Comparison of ENCODE assay signal across 1 cellular context in the genomic region with DNA sequence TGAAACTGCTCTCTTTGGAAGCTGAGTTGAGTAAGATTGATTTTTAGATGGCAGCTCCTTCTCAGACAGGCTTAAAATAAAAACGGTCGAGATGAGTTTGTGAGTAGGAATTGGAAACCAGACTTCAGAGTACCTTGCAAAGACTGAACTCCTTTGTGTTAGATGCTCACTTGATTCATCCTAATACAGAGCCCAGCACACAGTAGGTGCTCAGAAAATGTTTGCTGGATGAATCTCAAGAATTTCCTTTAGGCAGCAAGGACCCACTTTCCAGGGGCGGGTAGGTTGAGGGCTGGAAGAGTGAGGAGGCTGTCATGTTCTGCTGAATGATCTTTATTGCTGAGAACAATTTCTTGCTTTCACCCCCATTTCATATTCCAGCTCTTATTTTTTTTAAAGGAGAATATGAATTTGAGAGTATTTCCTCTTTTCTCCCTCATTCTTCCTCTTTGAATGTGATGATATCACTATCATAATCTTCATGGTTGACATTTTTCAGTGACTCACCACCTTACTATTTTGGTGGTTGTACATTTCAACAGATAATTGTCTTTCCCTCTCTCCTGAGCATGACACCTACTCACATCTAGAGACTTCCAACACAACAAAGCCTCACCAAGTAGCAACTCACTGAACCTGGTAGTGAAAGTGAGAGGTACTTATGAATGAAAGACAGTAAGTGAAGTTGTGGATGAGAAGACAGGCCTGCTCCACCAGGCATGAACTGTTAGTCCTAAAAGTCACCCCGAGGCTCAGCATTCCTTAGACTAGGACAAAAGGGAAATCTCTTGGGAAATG.
TF ChIP-seq lines count a peak whose summit lies in the region.

No MANE protein-coding gene starts in this region.

TF ChIP-seq in K562, 482 proteins besides CTCF, POLR2A, EP300 and RAD21 (continues in another document):
- TF ChIP-seq, protein P1, sequence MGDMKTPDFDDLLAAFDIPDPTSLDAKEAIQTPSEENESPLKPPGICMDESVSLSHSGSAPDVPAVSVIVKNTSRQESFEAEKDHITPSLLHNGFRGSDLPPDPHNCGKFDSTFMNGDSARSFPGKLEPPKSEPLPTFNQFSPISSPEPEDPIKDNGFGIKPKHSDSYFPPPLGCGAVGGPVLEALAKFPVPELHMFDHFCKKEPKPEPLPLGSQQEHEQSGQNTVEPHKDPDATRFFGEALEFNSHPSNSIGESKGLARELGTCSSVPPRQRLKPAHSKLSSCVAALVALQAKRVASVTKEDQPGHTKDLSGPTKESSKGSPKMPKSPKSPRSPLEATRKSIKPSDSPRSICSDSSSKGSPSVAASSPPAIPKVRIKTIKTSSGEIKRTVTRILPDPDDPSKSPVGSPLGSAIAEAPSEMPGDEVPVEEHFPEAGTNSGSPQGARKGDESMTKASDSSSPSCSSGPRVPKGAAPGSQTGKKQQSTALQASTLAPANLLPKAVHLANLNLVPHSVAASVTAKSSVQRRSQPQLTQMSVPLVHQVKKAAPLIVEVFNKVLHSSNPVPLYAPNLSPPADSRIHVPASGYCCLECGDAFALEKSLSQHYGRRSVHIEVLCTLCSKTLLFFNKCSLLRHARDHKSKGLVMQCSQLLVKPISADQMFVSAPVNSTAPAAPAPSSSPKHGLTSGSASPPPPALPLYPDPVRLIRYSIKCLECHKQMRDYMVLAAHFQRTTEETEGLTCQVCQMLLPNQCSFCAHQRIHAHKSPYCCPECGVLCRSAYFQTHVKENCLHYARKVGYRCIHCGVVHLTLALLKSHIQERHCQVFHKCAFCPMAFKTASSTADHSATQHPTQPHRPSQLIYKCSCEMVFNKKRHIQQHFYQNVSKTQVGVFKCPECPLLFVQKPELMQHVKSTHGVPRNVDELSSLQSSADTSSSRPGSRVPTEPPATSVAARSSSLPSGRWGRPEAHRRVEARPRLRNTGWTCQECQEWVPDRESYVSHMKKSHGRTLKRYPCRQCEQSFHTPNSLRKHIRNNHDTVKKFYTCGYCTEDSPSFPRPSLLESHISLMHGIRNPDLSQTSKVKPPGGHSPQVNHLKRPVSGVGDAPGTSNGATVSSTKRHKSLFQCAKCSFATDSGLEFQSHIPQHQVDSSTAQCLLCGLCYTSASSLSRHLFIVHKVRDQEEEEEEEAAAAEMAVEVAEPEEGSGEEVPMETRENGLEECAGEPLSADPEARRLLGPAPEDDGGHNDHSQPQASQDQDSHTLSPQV (IDR thresholded peaks at IDR 0.05) = peak; percentile 84
- TF ChIP-seq ZNF589 (CRISPR knock-in tag; IDR thresholded peaks at IDR 0.05; ENCODE audit: low read depth) (no peak), SMARCB1 (IDR thresholded peaks at IDR 0.05; ENCODE audit: insufficient read length, low read depth) (no peak), DACH1 (IDR thresholded peaks at IDR 0.05; ENCODE audit: partially characterized antibody) (no peak), ZNF197 (CRISPR knock-in tag; IDR thresholded peaks at IDR 0.05; ENCODE audit: low read depth) (0 out of 2 replicates have a peak, but pooled peaks have one; percentile 28), TEAD4 (IDR thresholded peaks at IDR 0.05; ENCODE audit: low read length) (peak; percentile 94), TEAD4 (CRISPR knock-in tag; IDR thresholded peaks at IDR 0.05; ENCODE audit: borderline replicate concordance) (no peak), ZNF445 (CRISPR knock-in tag; IDR thresholded peaks at IDR 0.05; ENCODE audit: low read depth) (no peak), ESRRB (CRISPR knock-in tag; IDR thresholded peaks at IDR 0.05; ENCODE audit: borderline replicate concordance) (no peak), ZNF780A (CRISPR knock-in tag; IDR thresholded peaks at IDR 0.05) (no peak), MEIS2 (IDR thresholded peaks at IDR 0.05; ENCODE audit: partially characterized antibody) (peak; percentile 87), RBBP5 (IDR thresholded peaks at IDR 0.05; ENCODE audit: borderline replicate concordance, insufficient read depth, low read length, poor library complexity, severe bottlenecking) (peak; percentile 45), JUND (IDR thresholded peaks at IDR 0.05; ENCODE audit: borderline replicate concordance, low read depth, low read length) (peak; percentile 99), JUND (tag; IDR thresholded peaks at IDR 0.05; ENCODE audit: borderline replicate concordance, low read depth, low read length) (peak; percentile 99), KDM5B (IDR thresholded peaks at IDR 0.05; ENCODE audit: insufficient replicate concordance, low read depth, low read length) (no peak), ZKSCAN1 (IDR thresholded peaks at IDR 0.05; ENCODE audit: low read depth, low read length) (peak; percentile 98), NONO (IDR thresholded peaks at IDR 0.05; ENCODE audit: low read depth in 2 of 2, low read length in 1 of 2) (0 out of 4 replicates have a peak, but pooled peaks of 1 of the 2 experiments have one; percentile 32), SP1 (CRISPR knock-in tag; IDR thresholded peaks at IDR 0.05) (no peak; the same call in 1 of the 2 replicates), SETDB1 (IDR thresholded peaks at IDR 0.05; ENCODE audit: low read length) (no peak), ERF (CRISPR knock-in tag; IDR thresholded peaks at IDR 0.05) (no peak), ZC3H11A (IDR thresholded peaks at IDR 0.05; ENCODE audit: low read depth, low read length) (0 out of 2 replicates have a peak, but pooled peaks have one; percentile 53), CBX5 (IDR thresholded peaks at IDR 0.05; ENCODE audit: borderline replicate concordance, low read depth) (no peak), PHB2 (IDR thresholded peaks at IDR 0.05; ENCODE audit: low read depth) (no peak), YBX1 (IDR thresholded peaks at IDR 0.05) (no peak), NELFE (IDR thresholded peaks at IDR 0.05; ENCODE audit: insufficient read depth, insufficient read length) (no peak), FOXA3 (CRISPR knock-in tag; conservative IDR thresholded peaks at IDR 0.05 in 1 of 2, IDR thresholded peaks at IDR 0.05 in 1 of 2) (0 out of 4 replicates have a peak, but pooled peaks of 1 of the 2 experiments have one; percentile 6), TOE1 (IDR thresholded peaks at IDR 0.05; ENCODE audit: borderline replicate concordance) (peak; percentile 53; the same call in 1 of the 2 replicates), TOE1 (CRISPR knock-in tag; IDR thresholded peaks at IDR 0.05; ENCODE audit: borderline replicate concordance, low read depth) (no peak), TRIM24 (IDR thresholded peaks at IDR 0.05) (peak; percentile 52 to 72; a peak in 3 of 4 replicates), MXI1 (IDR thresholded peaks at IDR 0.05; ENCODE audit: low read depth, low read length) (no peak), NRF1 (conservative IDR thresholded peaks at IDR 0.05 in 1 of 2, IDR thresholded peaks at IDR 0.05 in 1 of 2) (peak; percentile 81 to 84), GATA2 (CRISPR knock-in tag; IDR thresholded peaks at IDR 0.05) (peak; percentile 66), CBX3 (IDR thresholded peaks at IDR 0.05; ENCODE audit: borderline replicate concordance in 1 of 2, low read length in 2 of 2) (0 out of 3 replicates have a peak, but pooled peaks of 1 of the 2 experiments have one; percentile 35), ZNF408 (CRISPR knock-in tag; IDR thresholded peaks at IDR 0.05; ENCODE audit: low read depth) (no peak), XRCC5 (IDR thresholded peaks at IDR 0.05; ENCODE audit: low read depth, low read length) (no peak), ZNF384 (IDR thresholded peaks at IDR 0.05; ENCODE audit: low read depth, low read length) (no peak), ZNF239 (CRISPR knock-in tag; IDR thresholded peaks at IDR 0.05) (no peak)
- TF ChIP-seq, protein P2, sequence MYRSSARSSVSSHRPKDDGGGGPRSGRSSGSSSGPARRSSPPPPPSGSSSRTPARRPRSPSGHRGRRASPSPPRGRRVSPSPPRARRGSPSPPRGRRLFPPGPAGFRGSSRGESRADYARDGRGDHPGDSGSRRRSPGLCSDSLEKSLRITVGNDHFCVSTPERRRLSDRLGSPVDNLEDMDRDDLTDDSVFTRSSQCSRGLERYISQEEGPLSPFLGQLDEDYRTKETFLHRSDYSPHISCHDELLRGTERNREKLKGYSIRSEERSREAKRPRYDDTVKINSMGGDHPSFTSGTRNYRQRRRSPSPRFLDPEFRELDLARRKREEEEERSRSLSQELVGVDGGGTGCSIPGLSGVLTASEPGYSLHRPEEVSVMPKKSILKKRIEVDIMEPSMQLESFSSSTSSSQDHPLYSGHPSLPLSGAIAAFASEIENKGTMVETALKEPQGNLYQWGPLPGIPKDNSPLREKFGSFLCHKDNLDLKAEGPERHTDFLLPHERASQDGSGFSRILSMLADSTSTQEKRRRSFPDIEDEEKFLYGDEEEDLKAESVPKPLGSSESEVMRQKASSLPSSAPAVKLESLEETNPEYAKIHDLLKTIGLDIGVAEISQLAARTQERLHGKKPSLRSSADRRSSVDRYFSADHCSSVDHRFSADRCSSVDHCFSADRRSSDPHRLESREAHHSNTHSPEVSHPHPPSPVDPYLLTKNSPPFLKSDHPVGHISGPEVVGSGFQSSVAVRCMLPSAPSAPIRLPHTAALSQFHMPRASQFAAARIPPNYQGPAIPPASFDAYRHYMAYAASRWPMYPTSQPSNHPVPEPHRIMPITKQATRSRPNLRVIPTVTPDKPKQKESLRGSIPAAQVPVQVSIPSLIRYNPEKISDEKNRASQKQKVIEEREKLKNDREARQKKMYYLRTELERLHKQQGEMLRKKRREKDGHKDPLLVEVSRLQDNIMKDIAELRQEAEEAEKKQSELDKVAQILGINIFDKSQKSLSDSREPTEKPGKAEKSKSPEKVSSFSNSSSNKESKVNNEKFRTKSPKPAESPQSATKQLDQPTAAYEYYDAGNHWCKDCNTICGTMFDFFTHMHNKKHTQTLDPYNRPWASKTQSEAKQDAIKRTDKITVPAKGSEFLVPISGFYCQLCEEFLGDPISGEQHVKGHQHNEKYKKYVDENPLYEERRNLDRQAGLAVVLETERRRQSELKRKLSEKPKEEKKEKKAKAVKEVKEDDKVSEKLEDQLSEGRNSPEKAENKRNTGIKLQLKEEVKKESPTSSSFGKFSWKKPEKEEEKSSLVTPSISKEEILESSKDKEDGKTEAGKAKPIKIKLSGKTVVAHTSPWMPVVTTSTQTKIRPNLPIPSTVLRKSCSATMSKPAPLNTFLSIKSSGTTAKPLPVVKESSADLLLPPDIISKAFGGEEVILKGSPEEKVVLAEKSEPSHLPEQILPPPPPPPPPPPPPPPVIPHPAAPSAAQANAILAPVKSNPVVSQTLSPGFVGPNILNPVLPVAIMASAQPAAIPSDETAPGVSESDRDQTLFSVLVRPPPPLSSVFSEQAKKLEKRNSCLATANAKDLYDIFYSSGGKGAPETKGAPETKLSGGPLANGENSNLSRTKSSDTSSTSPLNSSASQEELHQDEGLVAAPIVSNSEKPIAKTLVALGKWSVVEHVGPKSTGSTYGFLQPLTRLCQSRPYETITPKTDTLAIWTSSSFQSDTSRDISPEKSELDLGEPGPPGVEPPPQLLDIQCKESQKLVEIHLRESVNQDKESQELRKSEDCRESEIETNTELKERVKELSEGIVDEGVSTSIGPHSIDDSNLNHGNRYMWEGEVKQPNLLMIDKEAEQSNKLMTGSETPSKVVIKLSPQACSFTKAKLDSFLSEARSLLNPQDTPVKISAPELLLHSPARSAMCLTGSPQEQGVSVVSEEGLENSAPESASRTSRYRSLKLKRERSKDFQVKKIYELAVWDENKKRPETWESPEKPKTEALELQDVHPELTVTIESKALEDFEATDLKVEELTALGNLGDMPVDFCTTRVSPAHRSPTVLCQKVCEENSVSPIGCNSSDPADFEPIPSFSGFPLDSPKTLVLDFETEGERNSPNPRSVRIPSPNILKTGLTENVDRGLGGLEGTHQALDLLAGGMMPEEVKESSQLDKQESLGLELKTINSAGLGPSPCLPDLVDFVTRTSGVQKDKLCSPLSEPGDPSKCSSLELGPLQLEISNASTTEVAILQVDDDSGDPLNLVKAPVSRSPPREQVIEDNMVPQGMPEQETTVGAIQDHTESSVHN (IDR thresholded peaks at IDR 0.05; ENCODE audit: borderline replicate concordance in 1 of 2, low read depth in 1 of 2) = peak in 1 of 2 experiments; percentile 82; a peak in 2 of 4 replicates
- TF ChIP-seq, protein P3, sequence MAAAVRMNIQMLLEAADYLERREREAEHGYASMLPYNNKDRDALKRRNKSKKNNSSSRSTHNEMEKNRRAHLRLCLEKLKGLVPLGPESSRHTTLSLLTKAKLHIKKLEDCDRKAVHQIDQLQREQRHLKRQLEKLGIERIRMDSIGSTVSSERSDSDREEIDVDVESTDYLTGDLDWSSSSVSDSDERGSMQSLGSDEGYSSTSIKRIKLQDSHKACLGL (CRISPR knock-in tag; IDR thresholded peaks at IDR 0.05; ENCODE audit: borderline replicate concordance, poor library complexity, severe bottlenecking) = no peak
- TF ChIP-seq, protein P4, sequence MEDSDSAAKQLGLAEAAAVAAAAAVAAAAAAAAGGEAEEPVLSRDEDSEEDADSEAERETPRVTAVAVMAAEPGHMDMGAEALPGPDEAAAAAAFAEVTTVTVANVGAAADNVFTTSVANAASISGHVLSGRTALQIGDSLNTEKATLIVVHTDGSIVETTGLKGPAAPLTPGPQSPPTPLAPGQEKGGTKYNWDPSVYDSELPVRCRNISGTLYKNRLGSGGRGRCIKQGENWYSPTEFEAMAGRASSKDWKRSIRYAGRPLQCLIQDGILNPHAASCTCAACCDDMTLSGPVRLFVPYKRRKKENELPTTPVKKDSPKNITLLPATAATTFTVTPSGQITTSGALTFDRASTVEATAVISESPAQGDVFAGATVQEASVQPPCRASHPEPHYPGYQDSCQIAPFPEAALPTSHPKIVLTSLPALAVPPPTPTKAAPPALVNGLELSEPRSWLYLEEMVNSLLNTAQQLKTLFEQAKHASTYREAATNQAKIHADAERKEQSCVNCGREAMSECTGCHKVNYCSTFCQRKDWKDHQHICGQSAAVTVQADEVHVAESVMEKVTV (CRISPR knock-in tag; IDR thresholded peaks at IDR 0.05) = no peak
- TF ChIP-seq, protein P5, sequence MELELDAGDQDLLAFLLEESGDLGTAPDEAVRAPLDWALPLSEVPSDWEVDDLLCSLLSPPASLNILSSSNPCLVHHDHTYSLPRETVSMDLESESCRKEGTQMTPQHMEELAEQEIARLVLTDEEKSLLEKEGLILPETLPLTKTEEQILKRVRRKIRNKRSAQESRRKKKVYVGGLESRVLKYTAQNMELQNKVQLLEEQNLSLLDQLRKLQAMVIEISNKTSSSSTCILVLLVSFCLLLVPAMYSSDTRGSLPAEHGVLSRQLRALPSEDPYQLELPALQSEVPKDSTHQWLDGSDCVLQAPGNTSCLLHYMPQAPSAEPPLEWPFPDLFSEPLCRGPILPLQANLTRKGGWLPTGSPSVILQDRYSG (tag; conservative IDR thresholded peaks at IDR 0.05; ENCODE audit: low read depth) = 0 out of 2 replicates have a peak, but pooled peaks have one; percentile 49
- TF ChIP-seq, protein P6, sequence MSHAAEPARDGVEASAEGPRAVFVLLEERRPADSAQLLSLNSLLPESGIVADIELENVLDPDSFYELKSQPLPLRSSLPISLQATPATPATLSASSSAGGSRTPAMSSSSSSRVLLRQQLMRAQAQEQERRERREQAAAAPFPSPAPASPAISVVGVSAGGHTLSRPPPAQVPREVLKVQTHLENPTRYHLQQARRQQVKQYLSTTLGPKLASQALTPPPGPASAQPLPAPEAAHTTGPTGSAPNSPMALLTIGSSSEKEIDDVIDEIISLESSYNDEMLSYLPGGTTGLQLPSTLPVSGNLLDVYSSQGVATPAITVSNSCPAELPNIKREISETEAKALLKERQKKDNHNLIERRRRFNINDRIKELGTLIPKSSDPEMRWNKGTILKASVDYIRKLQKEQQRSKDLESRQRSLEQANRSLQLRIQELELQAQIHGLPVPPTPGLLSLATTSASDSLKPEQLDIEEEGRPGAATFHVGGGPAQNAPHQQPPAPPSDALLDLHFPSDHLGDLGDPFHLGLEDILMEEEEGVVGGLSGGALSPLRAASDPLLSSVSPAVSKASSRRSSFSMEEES (CRISPR knock-in tag; IDR thresholded peaks at IDR 0.05) = no peak
